In genomic region chr19:1154731-1155351, GRCh38 we compare ENCODE assay signal across 11 cellular contexts. TPM values are rescaled to one million over a fixed set of nuclear protein-coding genes. Genes with fewer than 3 reads are reported as not detected.
DNase-seq lines count a peak whose midpoint lies in the region; ATAC-seq, FAIRE-seq and TF ChIP-seq lines count a peak whose summit lies in the region.
"Had no signal": no experiment of that assay in that cellular context is flagged by ENCODE, and none has a peak within 500 bp of the region (broad histone marks: within the 10 kb centered on the region; RNA-seq: fewer than 3 reads in every experiment).

No MANE protein-coding gene starts in this region.

- no peak for TF ChIP-seq CTCF in AG09309 (IDR thresholded peaks at IDR 0.05; ENCODE audit: control insufficient read depth, insufficient read depth, low read depth, low read length, missing control alignments)

- H3K4me3 ChIP-seq in AG09309 (ENCODE audit: control insufficient read depth, low read depth, low read length), result peak overlapping the region; percentile 36

- ATAC-seq in GM21737 (IDR thresholded peaks at IDR 0.05; ENCODE audit: unreplicated experiment), result no peak
- ATAC-seq in GM21825 (IDR thresholded peaks at IDR 0.05; ENCODE audit: unreplicated experiment), result no peak
- ATAC-seq in GM18517 (IDR thresholded peaks at IDR 0.05; ENCODE audit: unreplicated experiment), result no peak

- DNase-seq in AG09309 (ENCODE audit: low read depth) (peak; percentile 81), RCC 7860 (ENCODE audit: low spot score) (peak; percentile 52), fibroblast of gingiva (ENCODE audit: low read depth) (peak; percentile 93), myocyte (ENCODE audit: low read depth) (peak; percentile 69), KG1 (lab: John Stamatoyannopoulos, UW) (no peak)
- DNase-seq: activated CD4-positive, alpha-beta T cell treated with anti-CD3 and anti-CD28 coated beads, Interleukin-2, amount 50 U/mL, for 1 hour; CD4-positive, CD25-positive, alpha-beta regulatory T cell; naive B cell had no signal

- FAIRE-seq in RCC 7860 (lab: Jason Lieb, UNC), result peak; percentile 12

RNA-seq across cellular contexts. Expression of gene SBNO2, which starts 19.2 kb away (rescaled TPM):
- 23.3 and 25.0 TPM in 2 replicates for total RNA-seq in myocyte
- 22.5 TPM for polyA plus RNA-seq in myocyte (2012)

RNA-seq across cellular contexts. Expression of gene STK11, which starts 50.7 kb away (rescaled TPM):
- total RNA-seq in myocyte, result 86.3 and 94.9 TPM in 2 replicates
- polyA plus RNA-seq in myocyte (2012), result 45.8 TPM

RNA-seq across cellular contexts. Expression of gene GPX4, which starts 51.0 kb away (rescaled TPM):
- 475 and 493 TPM in 2 replicates for total RNA-seq in myocyte
- polyA plus RNA-seq in myocyte (2012), result 625 TPM

RNA-seq across cellular contexts. Expression of gene POLR2E, which starts 59.7 kb away (rescaled TPM):
- total RNA-seq in myocyte, result 213 and 240 TPM in 2 replicates
- polyA plus RNA-seq in myocyte (2012), result 213 TPM
